ENCODE assay signal across 10 cellular contexts in genomic region chrX:153765138-153766079, GRCh38. TPM values are rescaled to one million over a fixed set of nuclear protein-coding genes. Genes with fewer than 3 reads are reported as not detected.
DNase-seq lines count a peak whose midpoint lies in the region; ATAC-seq and TF ChIP-seq lines count a peak whose summit lies in the region.
"Had no signal": no experiment of that assay in that cellular context is flagged by ENCODE, and none has a peak within 500 bp of the region (broad histone marks: within the 10 kb centered on the region; RNA-seq: fewer than 3 reads in every experiment).

No MANE protein-coding gene starts in this region.

- POLR2A ChIA-PET in activated CD4-positive, alpha-beta T cell treated with anti-CD3 and anti-CD28 coated beads for 36 hours (lab: Charles Lee): no interaction called here
- POLR2A ChIA-PET in CD4-positive, alpha-beta memory T cell (lab: Charles Lee; ENCODE audit: partially characterized antibody): no interaction called here

- no peak for ATAC-seq in activated CD4-positive, alpha-beta T cell treated with anti-CD3 and anti-CD28 coated beads for 36 hours
- ATAC-seq in left lobe of liver (peak; percentile 32), upper lobe of left lung (ENCODE audit: low FRiP score in 2 of 2) (peak; percentile 6 to 10), GM21526 (IDR thresholded peaks at IDR 0.05; ENCODE audit: low FRiP score, unreplicated experiment) (no peak)

- no peak overlapping the region for H3K27ac Mint-ChIP-seq in activated CD4-positive, alpha-beta T cell treated with anti-CD3 and anti-CD28 coated beads for 36 hours
- H3K27ac Mint-ChIP-seq in CD4-positive, alpha-beta memory T cell: no peak overlapping the region
- H3K27ac Mint-ChIP-seq: CD4-positive, CD25-positive, alpha-beta regulatory T cell; T-cell had no signal

- H3K27me3 ChIP-seq in upper lobe of left lung: no peaks in the 10 kb centered on the region
- no peaks in the 10 kb centered on the region for H3K27me3 ChIP-seq in CD4-positive, alpha-beta memory T cell (ENCODE audit: insufficient read depth, low read length)

- no peaks in the 10 kb centered on the region for H3K36me3 ChIP-seq in upper lobe of left lung
- no peaks in the 10 kb centered on the region for H3K36me3 ChIP-seq in CD4-positive, alpha-beta memory T cell (ENCODE audit: insufficient read depth, low read length)

- in situ Hi-C loops in astrocyte of the cerebellum (cut with HindIII; ENCODE audit: low sequenced_read_pairs): no loop called here

- no peak overlapping the region for H3K4me3 Mint-ChIP-seq in activated CD4-positive, alpha-beta T cell treated with anti-CD3 and anti-CD28 coated beads for 36 hours
- no peak overlapping the region for H3K4me3 Mint-ChIP-seq in CD4-positive, alpha-beta memory T cell
- H3K4me3 Mint-ChIP-seq: CD4-positive, CD25-positive, alpha-beta regulatory T cell; T-cell had no signal

- peak; percentile 1 for DNase-seq in activated CD4-positive, alpha-beta T cell treated with anti-CD3 and anti-CD28 coated beads for 48 hours
- DNase-seq in activated CD4-positive, alpha-beta T cell treated with anti-CD3 and anti-CD28 coated beads for 36 hours: no peak
- no peak for DNase-seq in astrocyte of the cerebellum (ENCODE audit: low read depth)
- no peak for DNase-seq in left lobe of liver (ENCODE audit: low spot score)
- DNase-seq in upper lobe of left lung: peak in 1 of 2 donors; percentile 46
- no peak for DNase-seq in NCI-H1048 (lab: John Stamatoyannopoulos, UW)
- no peak for DNase-seq in CD4-positive, alpha-beta memory T cell
- DNase-seq: CD4-positive, CD25-positive, alpha-beta regulatory T cell had no signal

- 20 to 65% methylated on average over 1 to 27 of the region's 27 CpGs for WGBS in upper lobe of left lung, 2 donors

- peaks cover 0 to 13% (median 6%) of the 10 kb centered on the region in 4 donors for H3K4me1 ChIP-seq in upper lobe of left lung
- H3K4me1 ChIP-seq in CD4-positive, alpha-beta memory T cell (ENCODE audit: insufficient read depth, low read length): no peaks in the 10 kb centered on the region

- no peaks in the 10 kb centered on the region for H3K36me3 Mint-ChIP-seq in activated CD4-positive, alpha-beta T cell treated with anti-CD3 and anti-CD28 coated beads for 36 hours (ENCODE audit: low read depth)
- no peaks in the 10 kb centered on the region for H3K36me3 Mint-ChIP-seq in CD4-positive, alpha-beta memory T cell
- H3K36me3 Mint-ChIP-seq: CD4-positive, CD25-positive, alpha-beta regulatory T cell; T-cell had no signal

- intact Hi-C loops in activated CD4-positive, alpha-beta T cell treated with anti-CD3 and anti-CD28 coated beads for 36 hours (cut with DNase I, micrococcal nuclease): loop anchor here in 1 of 2 experiments (5.0 kb wide), 2 partner anchors 52 to 762 kb away; no protein-coding TSS in a partner anchor
- intact Hi-C loops in CD4-positive, alpha-beta memory T cell (cut with micrococcal nuclease): no loop called here

- TF ChIP-seq POLR2A in upper lobe of left lung (IDR thresholded peaks at IDR 0.05): no peak

- no peak for TF ChIP-seq EP300 in upper lobe of left lung (IDR thresholded peaks at IDR 0.05)

- H3K9me3 ChIP-seq in upper lobe of left lung: no peaks in the 10 kb centered on the region
- no peaks in the 10 kb centered on the region for H3K9me3 ChIP-seq in CD4-positive, alpha-beta memory T cell (ENCODE audit: control insufficient read depth in 1 of 2, low read length in 2 of 2)

- TF ChIP-seq CTCF in astrocyte of the cerebellum (IDR thresholded peaks at IDR 0.05; ENCODE audit: low read depth, low read length, missing control alignments) (no peak), upper lobe of left lung (IDR thresholded peaks at IDR 0.05) (no peak)

- no peaks in the 10 kb centered on the region for H3K9me3 Mint-ChIP-seq in activated CD4-positive, alpha-beta T cell treated with anti-CD3 and anti-CD28 coated beads for 36 hours (ENCODE audit: low read depth)
- H3K9me3 Mint-ChIP-seq in CD4-positive, alpha-beta memory T cell: no peaks in the 10 kb centered on the region
- H3K9me3 Mint-ChIP-seq: CD4-positive, CD25-positive, alpha-beta regulatory T cell; T-cell had no signal

- peak overlapping the region; percentile 34 for H3K4me3 ChIP-seq in astrocyte of the cerebellum (ENCODE audit: low read depth, low read length)
- H3K4me3 ChIP-seq in upper lobe of left lung: peak overlapping the region in 1 of 4 donors; percentile 38
- H3K4me3 ChIP-seq in CD4-positive, alpha-beta memory T cell (ENCODE audit: low read length in 2 of 2): no peak overlapping the region

- no peaks in the 10 kb centered on the region for H3K27me3 Mint-ChIP-seq in activated CD4-positive, alpha-beta T cell treated with anti-CD3 and anti-CD28 coated beads for 36 hours
- no peaks in the 10 kb centered on the region for H3K27me3 Mint-ChIP-seq in CD4-positive, alpha-beta memory T cell
- H3K27me3 Mint-ChIP-seq: CD4-positive, CD25-positive, alpha-beta regulatory T cell had no signal

- CTCF ChIA-PET in activated CD4-positive, alpha-beta T cell treated with anti-CD3 and anti-CD28 coated beads for 36 hours (lab: Charles Lee): no interaction called here
- CTCF ChIA-PET in CD4-positive, alpha-beta memory T cell (lab: Charles Lee; ENCODE audit: partially characterized antibody): no interaction called here

- peak overlapping the region; percentile 48 to 74 (median 59) for H3K27ac ChIP-seq in upper lobe of left lung
- no peak overlapping the region for H3K27ac ChIP-seq in CD4-positive, alpha-beta memory T cell (ENCODE audit: low read depth, low read length)

- H3K4me1 Mint-ChIP-seq in activated CD4-positive, alpha-beta T cell treated with anti-CD3 and anti-CD28 coated beads for 36 hours: peaks cover 9% of the 10 kb centered on the region
- H3K4me1 Mint-ChIP-seq in CD4-positive, alpha-beta memory T cell: peaks cover 4 to 10% (median 7%) of the 10 kb centered on the region in 4 donors

RNA-seq across cellular contexts. Expression of gene PLXNB3, which starts 1.4 kb away (rescaled TPM):
- total RNA-seq in activated CD4-positive, alpha-beta T cell treated with anti-CD3 and anti-CD28 coated beads for 36 hours: 1 to 10 TPM; 1.6 to 2.4 TPM
- total RNA-seq in left lobe of liver (1.4 TPM), upper lobe of left lung (10 to 100 TPM in 1 of 6 donors, 1 to 10 TPM in 5; 1.3 to 21.0 (median 2.9) TPM)
- total RNA-seq in CD4-positive, alpha-beta memory T cell: not detected
- polyA plus RNA-seq in CD4-positive, alpha-beta memory T cell: not detected
- polyA plus RNA-seq: CD4-positive, CD25-positive, alpha-beta regulatory T cell had no signal

RNA-seq across cellular contexts. Expression of gene SRPK3, which starts 15.4 kb away (rescaled TPM):
- total RNA-seq in activated CD4-positive, alpha-beta T cell treated with anti-CD3 and anti-CD28 coated beads for 36 hours: not detected
- total RNA-seq in left lobe of liver (not detected), upper lobe of left lung (under 1 TPM in 4 of 6 donors, not detected in 2; 0.20 to 0.44 (median 0.23) TPM)
- total RNA-seq in CD4-positive, alpha-beta memory T cell: not detected
- not detected for polyA plus RNA-seq in CD4-positive, alpha-beta memory T cell
- total RNA-seq: CD4-positive, CD25-positive, alpha-beta regulatory T cell; T-cell had no signal
- polyA plus RNA-seq: CD4-positive, CD25-positive, alpha-beta regulatory T cell had no signal

RNA-seq across cellular contexts. Expression of gene IDH3G, which starts 28.8 kb away (rescaled TPM):
- total RNA-seq in activated CD4-positive, alpha-beta T cell treated with anti-CD3 and anti-CD28 coated beads for 36 hours: 10 to 100 TPM; 48.8 to 62.4 TPM
- 25.4 TPM for total RNA-seq in left lobe of liver
- 10 to 100 TPM; 43.5 to 98.5 (median 57.4) TPM for total RNA-seq in upper lobe of left lung
- total RNA-seq in CD4-positive, alpha-beta memory T cell: 10 to 100 TPM; 39.9 to 45.5 TPM
- 100 to 1,000 TPM in 1 of 2 donors, 10 to 100 TPM in 1; 69.6 to 106 TPM for polyA plus RNA-seq in CD4-positive, alpha-beta memory T cell

RNA-seq across cellular contexts. Expression of gene SSR4, which starts 29.1 kb away (rescaled TPM):
- 100 to 1,000 TPM; 124 to 146 TPM for total RNA-seq in activated CD4-positive, alpha-beta T cell treated with anti-CD3 and anti-CD28 coated beads for 36 hours
- total RNA-seq in left lobe of liver (211 TPM), upper lobe of left lung (100 to 1,000 TPM in 4 of 6 donors, 10 to 100 TPM in 2; 70.2 to 328 (median 172) TPM)
- 100 to 1,000 TPM; 216 to 224 TPM for total RNA-seq in CD4-positive, alpha-beta memory T cell
- polyA plus RNA-seq in CD4-positive, alpha-beta memory T cell: 100 to 1,000 TPM; 476 to 618 TPM

RNA-seq across cellular contexts. Expression of gene ABCD1, which starts 40.8 kb away (rescaled TPM):
- total RNA-seq in activated CD4-positive, alpha-beta T cell treated with anti-CD3 and anti-CD28 coated beads for 36 hours: 1 to 10 TPM; 4.5 to 4.8 TPM
- total RNA-seq in left lobe of liver: 13.4 TPM
- total RNA-seq in upper lobe of left lung: 10 to 100 TPM in 5 of 6 donors, 1 to 10 TPM in 1; 9.8 to 28.1 (median 17.9) TPM
- 1 to 10 TPM; 6.7 to 6.8 TPM for total RNA-seq in CD4-positive, alpha-beta memory T cell
- 1 to 10 TPM; 1.7 to 3.0 TPM for polyA plus RNA-seq in CD4-positive, alpha-beta memory T cell

Comparison
In these comparisons a context has a peak if more than half of its experiments do, and no peak if none do; other contexts are left out.
1. ATAC-seq: peak in left lobe of liver (single experiment) and upper lobe of left lung (2 of 2); none in activated CD4-positive, alpha-beta T cell treated with anti-CD3 and anti-CD28 coated beads for 36 hours (single experiment) and GM21526 (single experiment).